ENCODE assay signal across 7 cellular contexts in the genomic region with DNA sequence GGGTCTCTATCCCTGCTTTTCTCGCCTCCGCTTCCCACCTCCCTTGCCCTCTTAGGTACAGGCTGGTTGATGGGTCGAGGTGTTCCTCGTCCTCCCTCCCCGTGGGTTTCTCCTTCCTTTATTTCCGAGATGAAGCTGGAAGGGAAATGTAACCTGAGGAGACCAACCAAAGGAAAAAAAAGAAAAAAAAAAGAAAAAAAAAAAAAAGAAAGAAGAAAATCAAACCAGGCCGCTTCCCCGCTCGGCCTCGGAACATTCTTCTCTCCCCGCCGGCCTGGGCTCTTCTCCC. TPM values are rescaled to one million over a fixed set of nuclear protein-coding genes. Genes with fewer than 3 reads are reported as not detected.
DNase-seq lines count a peak whose midpoint lies in the region; ATAC-seq and TF ChIP-seq lines count a peak whose summit lies in the region.
"Had no signal": no experiment of that assay in that cellular context is flagged by ENCODE, and none has a peak within 500 bp of the region (broad histone marks: within the 10 kb centered on the region; RNA-seq: fewer than 3 reads in every experiment).

No MANE protein-coding gene starts in this region.

- peak; percentile 0 for ATAC-seq in foreskin keratinocyte
- ATAC-seq in HG02678 (IDR thresholded peaks at IDR 0.05; ENCODE audit: unreplicated experiment), result no peak
- no peak for ATAC-seq in GM18505 (IDR thresholded peaks at IDR 0.05; ENCODE audit: unreplicated experiment)

- H3K4me1 Mint-ChIP-seq in activated T-cell treated with anti-CD3 and anti-CD28 coated beads, Interleukin-2, amount 50 U/mL, for 24 hours (ENCODE audit: low read depth), result peaks cover 26% of the 10 kb centered on the region

- H3K36me3 Mint-ChIP-seq in activated T-cell treated with anti-CD3 and anti-CD28 coated beads, Interleukin-2, amount 50 U/mL, for 24 hours (ENCODE audit: low read depth), result no peaks in the 10 kb centered on the region

- TF ChIP-seq POLR2A in GM18505 (IDR thresholded peaks at IDR 0.05; ENCODE audit: borderline replicate concordance, extremely low read depth, insufficient read depth, insufficient read length), result no peak

- DNase-seq in activated T-cell treated with anti-CD3 and anti-CD28 coated beads, Interleukin-2, amount 50 U/mL, for 24 hours, result no peak
- no peak for DNase-seq in activated T-cell treated with anti-CD3 and anti-CD28 coated beads, Interleukin-2, amount 50 U/mL, for 48 hours
- no peak for DNase-seq in foreskin keratinocyte
- DNase-seq in tibial artery, result no peak

- no peaks in the 10 kb centered on the region for H3K9me3 Mint-ChIP-seq in activated T-cell treated with anti-CD3 and anti-CD28 coated beads, Interleukin-2, amount 50 U/mL, for 24 hours

- H3K27ac ChIP-seq in foreskin keratinocyte, result peak overlapping the region; percentile 78
- peak overlapping the region; percentile 97 to 98 for H3K27ac ChIP-seq in tibial artery

- H3K27me3 ChIP-seq in foreskin keratinocyte (peaks cover 2% of the 10 kb centered on the region), tibial artery (no peaks in the 10 kb centered on the region)

- H3K27me3 Mint-ChIP-seq in activated T-cell treated with anti-CD3 and anti-CD28 coated beads, Interleukin-2, amount 50 U/mL, for 24 hours, result peaks cover 52% of the 10 kb centered on the region

- H3K36me3 ChIP-seq in tibial artery, result peaks cover 0 to 4% (median 0%) of the 10 kb centered on the region in 3 donors

- TF ChIP-seq CTCF in foreskin keratinocyte (conservative IDR thresholded peaks at IDR 0.05) (no peak), tibial artery (IDR thresholded peaks at IDR 0.05) (no peak)

- peak overlapping the region; percentile 59 for H3K4me3 Mint-ChIP-seq in activated T-cell treated with anti-CD3 and anti-CD28 coated beads, Interleukin-2, amount 50 U/mL, for 24 hours

- H3K4me1 ChIP-seq in foreskin keratinocyte, result peaks cover 15% of the 10 kb centered on the region
- peaks cover 0 to 32% (median 20%) of the 10 kb centered on the region in 4 donors for H3K4me1 ChIP-seq in tibial artery

- H3K9me3 ChIP-seq in tibial artery, result no peaks in the 10 kb centered on the region

- intact Hi-C loops in tibial artery (cut with DNase I; ENCODE audit: low total_unique reads), result loop anchor here (2.0 kb wide), 1 partner anchor 64 kb away; no protein-coding TSS in a partner anchor

- H3K27ac Mint-ChIP-seq in activated T-cell treated with anti-CD3 and anti-CD28 coated beads, Interleukin-2, amount 50 U/mL, for 24 hours, result no peak overlapping the region

- peak overlapping the region; percentile 74 to 84 for H3K4me3 ChIP-seq in tibial artery

RNA-seq across cellular contexts. Expression of a gene that starts 1.7 kb away (rescaled TPM):
- 11.1 and 19.8 TPM in 2 replicates for total RNA-seq in foreskin keratinocyte
- polyA plus RNA-seq in foreskin keratinocyte, result 13.1 and 21.1 TPM in 2 replicates

RNA-seq across cellular contexts. Expression of a gene that starts 26.5 kb away (rescaled TPM):
- total RNA-seq in foreskin keratinocyte, result 7.9 and 11.7 TPM in 2 replicates
- 7.8 and 9.4 TPM in 2 replicates for polyA plus RNA-seq in foreskin keratinocyte
- total RNA-seq: LHCN-M2 had no signal

RNA-seq across cellular contexts. Expression of a gene that starts 31.4 kb away (rescaled TPM):
- 0.49 and 1.1 TPM in 2 replicates for total RNA-seq in foreskin keratinocyte
- 0.25 and 0.57 TPM in 2 replicates for polyA plus RNA-seq in foreskin keratinocyte

RNA-seq across cellular contexts. Expression of a gene that starts 32.5 kb away (rescaled TPM):
- total RNA-seq in foreskin keratinocyte, result 11.1 and 16.3 TPM in 2 replicates
- polyA plus RNA-seq in foreskin keratinocyte, result 4.7 and 6.0 TPM in 2 replicates

RNA-seq across cellular contexts. Expression of a gene that starts 55.0 kb away (rescaled TPM):
- 7.2 and 8.5 TPM in 2 replicates for total RNA-seq in foreskin keratinocyte
- 8.1 and 8.9 TPM in 2 replicates for polyA plus RNA-seq in foreskin keratinocyte
